In genomic region chr10:96832721-96833219, GRCh38 we compare ENCODE assay signal across 1 cellular context.
A peak's percentile ranks its signal among the peaks of the same experiment; 100 is the strongest.
TF ChIP-seq lines count a peak whose summit lies in the region.

No MANE protein-coding gene starts in this region.

TF ChIP-seq in HEK293, 187 proteins besides CTCF, POLR2A, EP300 and RAD21 (continued from another document and continues in another):
- peak; percentile 78 for TF ChIP-seq PATZ1 (tag by site-specific recombination; IDR thresholded peaks at IDR 0.05)
- peak; percentile 68; the same call in 1 of the 2 replicates for TF ChIP-seq ZBTB8A (tag by site-specific recombination; IDR thresholded peaks at IDR 0.05)
- peak; percentile 95 for TF ChIP-seq GLIS2 (tag by site-specific recombination; IDR thresholded peaks at IDR 0.05)
- TF ChIP-seq ZNF776 (tag by site-specific recombination; IDR thresholded peaks at IDR 0.05; ENCODE audit: borderline replicate concordance), result no peak
- no peak for TF ChIP-seq ZNF555 (tag by site-specific recombination; conservative IDR thresholded peaks at IDR 0.05)
- no peak for TF ChIP-seq ZNF174 (tag by site-specific recombination; IDR thresholded peaks at IDR 0.05)
- TF ChIP-seq ZNF280C (tag by site-specific recombination; IDR thresholded peaks at IDR 0.05), result no peak
- no peak for TF ChIP-seq ZNF624 (tag by site-specific recombination; IDR thresholded peaks at IDR 0.05)
- no peak for TF ChIP-seq FEZF1 (tag by site-specific recombination; IDR thresholded peaks at IDR 0.05)
- peak; percentile 63; the same call in 1 of the 2 replicates for TF ChIP-seq KLF17 (tag by site-specific recombination; IDR thresholded peaks at IDR 0.05)
- no peak for TF ChIP-seq ZNF610 (tag by site-specific recombination; IDR thresholded peaks at IDR 0.05; ENCODE audit: borderline replicate concordance)
- TF ChIP-seq ZNF341 (tag by site-specific recombination; IDR thresholded peaks at IDR 0.05; ENCODE audit: low read depth), result no peak; the same call in 1 of the 2 replicates
- no peak for TF ChIP-seq ZNF473 (tag by site-specific recombination; IDR thresholded peaks at IDR 0.05)
- no peak for TF ChIP-seq ZNF26 (tag by site-specific recombination; IDR thresholded peaks at IDR 0.05)
- no peak for TF ChIP-seq ZNF747 (tag by site-specific recombination; IDR thresholded peaks at IDR 0.05)
- no peak; the same call in 1 of the 2 replicates for TF ChIP-seq YY1 (tag by site-specific recombination; IDR thresholded peaks at IDR 0.05)
- peak; percentile 98 for TF ChIP-seq ZIC2 (tag by site-specific recombination; IDR thresholded peaks at IDR 0.05)
- no peak for TF ChIP-seq TRIM28 (IDR thresholded peaks at IDR 0.05; ENCODE audit: borderline replicate concordance, low read length)
- 0 out of 2 replicates have a peak, but pooled peaks have one; percentile 55 for TF ChIP-seq ZBTB7A (tag by site-specific recombination; IDR thresholded peaks at IDR 0.05; ENCODE audit: low read depth)
- TF ChIP-seq ZNF18 (tag by site-specific recombination; IDR thresholded peaks at IDR 0.05), result no peak
- peak; percentile 52 for TF ChIP-seq ZEB2 (tag by site-specific recombination; IDR thresholded peaks at IDR 0.05)
- no peak for TF ChIP-seq PRDM6 (tag by site-specific recombination; IDR thresholded peaks at IDR 0.05)
- TF ChIP-seq WT1 (tag by site-specific recombination; IDR thresholded peaks at IDR 0.05), result no peak
- TF ChIP-seq ZNF677 (tag by site-specific recombination; IDR thresholded peaks at IDR 0.05), result peak; percentile 23; the same call in 1 of the 2 replicates
- no peak for TF ChIP-seq MYNN (tag by site-specific recombination; IDR thresholded peaks at IDR 0.05; ENCODE audit: borderline replicate concordance)
- 0 out of 2 replicates have a peak, but pooled peaks have one; percentile 46 for TF ChIP-seq ZXDB (tag by site-specific recombination; IDR thresholded peaks at IDR 0.05)
- TF ChIP-seq SCRT1 (tag by site-specific recombination; IDR thresholded peaks at IDR 0.05; ENCODE audit: borderline replicate concordance), result no peak
- TF ChIP-seq REPIN1 (tag by site-specific recombination; IDR thresholded peaks at IDR 0.05; ENCODE audit: low read depth), result no peak
- peak; percentile 96 for TF ChIP-seq GLIS1 (tag by site-specific recombination; IDR thresholded peaks at IDR 0.05)
- TF ChIP-seq ZNF692 (tag by site-specific recombination; IDR thresholded peaks at IDR 0.05), result peak; percentile 26; the same call in 1 of the 2 replicates
- TF ChIP-seq ZSCAN5A (tag by site-specific recombination; IDR thresholded peaks at IDR 0.05), result no peak
- no peak for TF ChIP-seq ZNF311 (tag by site-specific recombination; IDR thresholded peaks at IDR 0.05; ENCODE audit: borderline replicate concordance)
- no peak for TF ChIP-seq ZNF510 (tag by site-specific recombination; IDR thresholded peaks at IDR 0.05; ENCODE audit: insufficient replicate concordance)
- no peak for TF ChIP-seq ZSCAN23 (tag by site-specific recombination; IDR thresholded peaks at IDR 0.05)
- no peak for TF ChIP-seq ZFP41 (tag by site-specific recombination; IDR thresholded peaks at IDR 0.05; ENCODE audit: borderline replicate concordance)
- peak; percentile 69; the same call in 1 of the 2 replicates for TF ChIP-seq ZBTB10 (tag by site-specific recombination; IDR thresholded peaks at IDR 0.05)
- TF ChIP-seq KLF9 (tag by site-specific recombination; IDR thresholded peaks at IDR 0.05; ENCODE audit: low read depth), result peak; percentile 76
- TF ChIP-seq ZNF600 (tag by site-specific recombination; IDR thresholded peaks at IDR 0.05), result no peak
- TF ChIP-seq ZNF549 (tag by site-specific recombination; IDR thresholded peaks at IDR 0.05), result no peak
- TF ChIP-seq KLF16 (tag by site-specific recombination; IDR thresholded peaks at IDR 0.05), result peak; percentile 79; the same call in 1 of the 2 replicates
- TF ChIP-seq TSHZ1 (tag by site-specific recombination; IDR thresholded peaks at IDR 0.05; ENCODE audit: borderline replicate concordance), result no peak
